Comparison of ENCODE assay signal across 19 cellular contexts in genomic region chr6:18883851-18884250, GRCh38.
"Had no signal": no experiment of that assay in that cellular context is flagged by ENCODE, and none has a peak within 500 bp of the region (broad histone marks: within the 10 kb centered on the region; RNA-seq: fewer than 3 reads in every experiment).

No MANE protein-coding gene starts in this region.

- DNase-seq: activated CD4-positive, alpha-beta T cell treated with anti-CD3 and anti-CD28 coated beads, Interleukin-2, amount 10 ng/mL, durations not matched to agents 7 days and 5 days; activated CD4-positive, CD25-positive, alpha-beta regulatory T cell treated with anti-CD3 and anti-CD28 coated beads, Interleukin-2, amount 50 U/mL, for 72 hours; activated CD8-positive, alpha-beta T cell treated with anti-CD3 and anti-CD28 coated beads, Interleukin-2, amount 10 ng/mL, durations not matched to agents 7 days and 5 days; activated gamma-delta T cell; dermis blood vessel endothelial cell; effector memory CD4-positive, alpha-beta T cell; gastrocnemius medialis; heart left ventricle; left colon; psoas muscle; right cardiac atrium; stimulated activated CD4-positive, alpha-beta T cell treated with anti-CD3 and anti-CD28 coated beads, Interleukin-12 subunit alpha, Interleukin-12 subunit beta, amount 100 ng/mL, for 4 hours; stimulated activated CD4-positive, alpha-beta T cell treated with anti-CD3 and anti-CD28 coated beads, Interleukin-4, amount 100 ng/mL, for 4 hours; stimulated activated naive CD8-positive, alpha-beta T cell treated with anti-CD3 and anti-CD28 coated beads, Interleukin-15, Interleukin-2, amounts not matched to agents 100 U/mL and 50 U/mL, for 24 hours; T-cell; thyroid gland; upper lobe of right lung; WERI-Rb-1 had no signal

- ATAC-seq: activated CD8-positive, alpha-beta T cell treated with anti-CD3 and anti-CD28 coated beads, Interleukin-2, amount 10 ng/mL, durations not matched to agents 7 days and 5 days; gastrocnemius medialis; heart left ventricle; left colon; natural killer cell treated with Interleukin-12 subunit alpha and Interleukin-12 subunit beta and Interleukin-15 and Interleukin-18, amount 100 ng/mL, for 72 hours; psoas muscle; right cardiac atrium; stimulated activated naive CD8-positive, alpha-beta T cell treated with anti-CD3 and anti-CD28 coated beads, Interleukin-15, Interleukin-2, amounts not matched to agents 100 U/mL and 50 U/mL, for 24 hours; T-cell; upper lobe of right lung had no signal
